In the genomic region with DNA sequence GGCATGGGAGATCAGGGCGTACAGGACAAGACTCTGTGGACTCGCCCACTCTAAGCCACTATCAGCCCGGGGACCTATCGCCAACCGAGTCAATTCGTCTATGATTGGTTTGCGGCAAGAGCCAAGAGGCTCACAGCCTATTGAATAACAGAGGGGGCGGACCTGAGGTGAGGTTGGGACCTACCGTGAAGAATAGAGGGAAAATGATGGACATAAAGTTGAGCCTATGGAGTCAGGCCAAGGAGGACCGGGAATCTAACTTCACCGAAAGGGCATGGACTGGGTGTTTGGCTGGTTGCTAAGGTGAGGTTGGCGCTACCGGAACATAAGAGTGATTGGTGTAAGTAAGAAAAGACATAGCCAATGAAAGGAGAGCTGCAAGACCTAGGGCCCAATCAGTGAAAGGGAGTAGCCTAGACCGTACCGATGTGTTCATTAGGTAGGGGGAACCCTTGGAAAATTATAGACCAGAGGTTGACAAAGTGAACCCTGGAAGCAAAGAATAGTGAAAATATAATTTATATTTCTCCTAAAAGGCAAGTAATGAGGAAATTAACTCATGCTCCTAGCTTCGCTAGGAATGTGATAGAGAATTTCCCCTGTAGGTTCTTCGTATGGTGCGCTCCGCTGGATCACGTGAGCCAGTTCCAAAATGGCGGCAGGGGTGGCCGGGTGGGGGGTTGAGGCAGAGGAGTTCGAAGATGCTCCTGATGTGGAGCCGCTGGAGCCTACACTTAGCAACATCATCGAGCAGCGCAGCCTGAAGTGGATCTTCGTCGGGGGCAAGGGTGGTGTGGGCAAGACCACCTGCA, we compare ENCODE assay signal across 1 cellular context.
TF ChIP-seq lines count a peak whose summit lies in the region.

A gene (plus strand): TSS at position 644 of the 812 bp plus-strand sequence. CDS start 9 bp downstream, at position 653.

TF ChIP-seq in K562, 482 proteins besides CTCF, POLR2A, EP300 and RAD21 (continued from another document and continues in another):
- TF ChIP-seq, protein P1, sequence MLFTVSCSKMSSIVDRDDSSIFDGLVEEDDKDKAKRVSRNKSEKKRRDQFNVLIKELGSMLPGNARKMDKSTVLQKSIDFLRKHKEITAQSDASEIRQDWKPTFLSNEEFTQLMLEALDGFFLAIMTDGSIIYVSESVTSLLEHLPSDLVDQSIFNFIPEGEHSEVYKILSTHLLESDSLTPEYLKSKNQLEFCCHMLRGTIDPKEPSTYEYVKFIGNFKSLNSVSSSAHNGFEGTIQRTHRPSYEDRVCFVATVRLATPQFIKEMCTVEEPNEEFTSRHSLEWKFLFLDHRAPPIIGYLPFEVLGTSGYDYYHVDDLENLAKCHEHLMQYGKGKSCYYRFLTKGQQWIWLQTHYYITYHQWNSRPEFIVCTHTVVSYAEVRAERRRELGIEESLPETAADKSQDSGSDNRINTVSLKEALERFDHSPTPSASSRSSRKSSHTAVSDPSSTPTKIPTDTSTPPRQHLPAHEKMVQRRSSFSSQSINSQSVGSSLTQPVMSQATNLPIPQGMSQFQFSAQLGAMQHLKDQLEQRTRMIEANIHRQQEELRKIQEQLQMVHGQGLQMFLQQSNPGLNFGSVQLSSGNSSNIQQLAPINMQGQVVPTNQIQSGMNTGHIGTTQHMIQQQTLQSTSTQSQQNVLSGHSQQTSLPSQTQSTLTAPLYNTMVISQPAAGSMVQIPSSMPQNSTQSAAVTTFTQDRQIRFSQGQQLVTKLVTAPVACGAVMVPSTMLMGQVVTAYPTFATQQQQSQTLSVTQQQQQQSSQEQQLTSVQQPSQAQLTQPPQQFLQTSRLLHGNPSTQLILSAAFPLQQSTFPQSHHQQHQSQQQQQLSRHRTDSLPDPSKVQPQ (CRISPR knock-in tag; IDR thresholded peaks at IDR 0.05; ENCODE audit: borderline replicate concordance) = no peak
- TF ChIP-seq HNRNPL (IDR thresholded peaks at IDR 0.05; ENCODE audit: low read depth, low read length) (no peak), RNF2 (IDR thresholded peaks at IDR 0.05) (0 out of 2 replicates have a peak, but pooled peaks have one; percentile 45), TRIM28 (IDR thresholded peaks at IDR 0.05) (peak; percentile 53; the same call in 1 of the 2 replicates), NFXL1 (CRISPR knock-in tag; IDR thresholded peaks at IDR 0.05) (no peak), TGIF2 (CRISPR knock-in tag; IDR thresholded peaks at IDR 0.05) (no peak), OTX1 (CRISPR knock-in tag; IDR thresholded peaks at IDR 0.05) (peak; percentile 70), MEF2A (IDR thresholded peaks at IDR 0.05; ENCODE audit: control insufficient read depth, low read depth, low read length) (no peak), NFIX (CRISPR knock-in tag; IDR thresholded peaks at IDR 0.05; ENCODE audit: low read depth) (no peak), TBL1XR1 (IDR thresholded peaks at IDR 0.05; ENCODE audit: low read length in 2 of 2) (no peak), ZZZ3 (IDR thresholded peaks at IDR 0.05) (no peak), MYC (IDR thresholded peaks at IDR 0.05; ENCODE audit: low read depth, low read length) (peak; percentile 49; the same call in 1 of the 2 replicates), MYC (CRISPR knock-in tag; IDR thresholded peaks at IDR 0.05; ENCODE audit: borderline replicate concordance, low read depth) (0 out of 2 replicates have a peak, but pooled peaks have one; percentile 35), CTBP1 (IDR thresholded peaks at IDR 0.05; ENCODE audit: borderline replicate concordance) (peak; percentile 19; the same call in 1 of the 2 replicates), CSDE1 (IDR thresholded peaks at IDR 0.05) (0 out of 4 replicates have a peak, but pooled peaks of 1 of the 2 experiments have one; percentile 40), NFE2L1 (tag; IDR thresholded peaks at IDR 0.05; ENCODE audit: borderline replicate concordance, low read depth) (no peak), HNRNPK (IDR thresholded peaks at IDR 0.05; ENCODE audit: low read depth, low read length, poor library complexity, severe bottlenecking) (no peak), NR3C1 (CRISPR knock-in tag; IDR thresholded peaks at IDR 0.05) (no peak), ZFP1 (CRISPR knock-in tag; IDR thresholded peaks at IDR 0.05) (no peak), TEAD4 (IDR thresholded peaks at IDR 0.05; ENCODE audit: low read length) (0 out of 2 replicates have a peak, but pooled peaks have one; percentile 43), TEAD4 (CRISPR knock-in tag; IDR thresholded peaks at IDR 0.05; ENCODE audit: borderline replicate concordance) (no peak), ZNF12 (CRISPR knock-in tag; IDR thresholded peaks at IDR 0.05) (no peak), KAT8 (IDR thresholded peaks at IDR 0.05; ENCODE audit: low read depth) (peak; percentile 75; the same call in 1 of the 2 replicates), ZSCAN32 (CRISPR knock-in tag; IDR thresholded peaks at IDR 0.05) (no peak), RBM22 (IDR thresholded peaks at IDR 0.05; ENCODE audit: low read depth, low read length, poor library complexity, severe bottlenecking) (no peak), HLTF (IDR thresholded peaks at IDR 0.05) (no peak), SUPT5H (IDR thresholded peaks at IDR 0.05) (peak; percentile 85), TCFL5 (CRISPR knock-in tag; conservative IDR thresholded peaks at IDR 0.05) (0 out of 2 replicates have a peak, but pooled peaks have one; percentile 18)
- TF ChIP-seq, protein P2, sequence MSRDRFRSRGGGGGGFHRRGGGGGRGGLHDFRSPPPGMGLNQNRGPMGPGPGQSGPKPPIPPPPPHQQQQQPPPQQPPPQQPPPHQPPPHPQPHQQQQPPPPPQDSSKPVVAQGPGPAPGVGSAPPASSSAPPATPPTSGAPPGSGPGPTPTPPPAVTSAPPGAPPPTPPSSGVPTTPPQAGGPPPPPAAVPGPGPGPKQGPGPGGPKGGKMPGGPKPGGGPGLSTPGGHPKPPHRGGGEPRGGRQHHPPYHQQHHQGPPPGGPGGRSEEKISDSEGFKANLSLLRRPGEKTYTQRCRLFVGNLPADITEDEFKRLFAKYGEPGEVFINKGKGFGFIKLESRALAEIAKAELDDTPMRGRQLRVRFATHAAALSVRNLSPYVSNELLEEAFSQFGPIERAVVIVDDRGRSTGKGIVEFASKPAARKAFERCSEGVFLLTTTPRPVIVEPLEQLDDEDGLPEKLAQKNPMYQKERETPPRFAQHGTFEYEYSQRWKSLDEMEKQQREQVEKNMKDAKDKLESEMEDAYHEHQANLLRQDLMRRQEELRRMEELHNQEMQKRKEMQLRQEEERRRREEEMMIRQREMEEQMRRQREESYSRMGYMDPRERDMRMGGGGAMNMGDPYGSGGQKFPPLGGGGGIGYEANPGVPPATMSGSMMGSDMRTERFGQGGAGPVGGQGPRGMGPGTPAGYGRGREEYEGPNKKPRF (IDR thresholded peaks at IDR 0.05; ENCODE audit: low read depth, low read length) = no peak
- TF ChIP-seq, protein P3, sequence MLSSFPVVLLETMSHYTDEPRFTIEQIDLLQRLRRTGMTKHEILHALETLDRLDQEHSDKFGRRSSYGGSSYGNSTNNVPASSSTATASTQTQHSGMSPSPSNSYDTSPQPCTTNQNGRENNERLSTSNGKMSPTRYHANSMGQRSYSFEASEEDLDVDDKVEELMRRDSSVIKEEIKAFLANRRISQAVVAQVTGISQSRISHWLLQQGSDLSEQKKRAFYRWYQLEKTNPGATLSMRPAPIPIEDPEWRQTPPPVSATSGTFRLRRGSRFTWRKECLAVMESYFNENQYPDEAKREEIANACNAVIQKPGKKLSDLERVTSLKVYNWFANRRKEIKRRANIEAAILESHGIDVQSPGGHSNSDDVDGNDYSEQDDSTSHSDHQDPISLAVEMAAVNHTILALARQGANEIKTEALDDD (IDR thresholded peaks at IDR 0.05) = no peak
- TF ChIP-seq, protein P4, sequence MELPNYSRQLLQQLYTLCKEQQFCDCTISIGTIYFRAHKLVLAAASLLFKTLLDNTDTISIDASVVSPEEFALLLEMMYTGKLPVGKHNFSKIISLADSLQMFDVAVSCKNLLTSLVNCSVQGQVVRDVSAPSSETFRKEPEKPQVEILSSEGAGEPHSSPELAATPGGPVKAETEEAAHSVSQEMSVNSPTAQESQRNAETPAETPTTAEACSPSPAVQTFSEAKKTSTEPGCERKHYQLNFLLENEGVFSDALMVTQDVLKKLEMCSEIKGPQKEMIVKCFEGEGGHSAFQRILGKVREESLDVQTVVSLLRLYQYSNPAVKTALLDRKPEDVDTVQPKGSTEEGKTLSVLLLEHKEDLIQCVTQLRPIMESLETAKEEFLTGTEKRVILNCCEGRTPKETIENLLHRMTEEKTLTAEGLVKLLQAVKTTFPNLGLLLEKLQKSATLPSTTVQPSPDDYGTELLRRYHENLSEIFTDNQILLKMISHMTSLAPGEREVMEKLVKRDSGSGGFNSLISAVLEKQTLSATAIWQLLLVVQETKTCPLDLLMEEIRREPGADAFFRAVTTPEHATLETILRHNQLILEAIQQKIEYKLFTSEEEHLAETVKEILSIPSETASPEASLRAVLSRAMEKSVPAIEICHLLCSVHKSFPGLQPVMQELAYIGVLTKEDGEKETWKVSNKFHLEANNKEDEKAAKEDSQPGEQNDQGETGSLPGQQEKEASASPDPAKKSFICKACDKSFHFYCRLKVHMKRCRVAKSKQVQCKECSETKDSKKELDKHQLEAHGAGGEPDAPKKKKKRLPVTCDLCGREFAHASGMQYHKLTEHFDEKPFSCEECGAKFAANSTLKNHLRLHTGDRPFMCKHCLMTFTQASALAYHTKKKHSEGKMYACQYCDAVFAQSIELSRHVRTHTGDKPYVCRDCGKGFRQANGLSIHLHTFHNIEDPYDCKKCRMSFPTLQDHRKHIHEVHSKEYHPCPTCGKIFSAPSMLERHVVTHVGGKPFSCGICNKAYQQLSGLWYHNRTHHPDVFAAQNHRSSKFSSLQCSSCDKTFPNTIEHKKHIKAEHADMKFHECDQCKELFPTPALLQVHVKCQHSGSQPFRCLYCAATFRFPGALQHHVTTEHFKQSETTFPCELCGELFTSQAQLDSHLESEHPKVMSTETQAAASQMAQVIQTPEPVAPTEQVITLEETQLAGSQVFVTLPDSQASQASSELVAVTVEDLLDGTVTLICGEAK (IDR thresholded peaks at IDR 0.05) = peak; percentile 67
- TF ChIP-seq, protein P4 (CRISPR knock-in tag; IDR thresholded peaks at IDR 0.05) = no peak
- TF ChIP-seq, protein P5, sequence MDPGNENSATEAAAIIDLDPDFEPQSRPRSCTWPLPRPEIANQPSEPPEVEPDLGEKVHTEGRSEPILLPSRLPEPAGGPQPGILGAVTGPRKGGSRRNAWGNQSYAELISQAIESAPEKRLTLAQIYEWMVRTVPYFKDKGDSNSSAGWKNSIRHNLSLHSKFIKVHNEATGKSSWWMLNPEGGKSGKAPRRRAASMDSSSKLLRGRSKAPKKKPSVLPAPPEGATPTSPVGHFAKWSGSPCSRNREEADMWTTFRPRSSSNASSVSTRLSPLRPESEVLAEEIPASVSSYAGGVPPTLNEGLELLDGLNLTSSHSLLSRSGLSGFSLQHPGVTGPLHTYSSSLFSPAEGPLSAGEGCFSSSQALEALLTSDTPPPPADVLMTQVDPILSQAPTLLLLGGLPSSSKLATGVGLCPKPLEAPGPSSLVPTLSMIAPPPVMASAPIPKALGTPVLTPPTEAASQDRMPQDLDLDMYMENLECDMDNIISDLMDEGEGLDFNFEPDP (CRISPR knock-in tag; IDR thresholded peaks at IDR 0.05) = no peak
- TF ChIP-seq, protein P6, sequence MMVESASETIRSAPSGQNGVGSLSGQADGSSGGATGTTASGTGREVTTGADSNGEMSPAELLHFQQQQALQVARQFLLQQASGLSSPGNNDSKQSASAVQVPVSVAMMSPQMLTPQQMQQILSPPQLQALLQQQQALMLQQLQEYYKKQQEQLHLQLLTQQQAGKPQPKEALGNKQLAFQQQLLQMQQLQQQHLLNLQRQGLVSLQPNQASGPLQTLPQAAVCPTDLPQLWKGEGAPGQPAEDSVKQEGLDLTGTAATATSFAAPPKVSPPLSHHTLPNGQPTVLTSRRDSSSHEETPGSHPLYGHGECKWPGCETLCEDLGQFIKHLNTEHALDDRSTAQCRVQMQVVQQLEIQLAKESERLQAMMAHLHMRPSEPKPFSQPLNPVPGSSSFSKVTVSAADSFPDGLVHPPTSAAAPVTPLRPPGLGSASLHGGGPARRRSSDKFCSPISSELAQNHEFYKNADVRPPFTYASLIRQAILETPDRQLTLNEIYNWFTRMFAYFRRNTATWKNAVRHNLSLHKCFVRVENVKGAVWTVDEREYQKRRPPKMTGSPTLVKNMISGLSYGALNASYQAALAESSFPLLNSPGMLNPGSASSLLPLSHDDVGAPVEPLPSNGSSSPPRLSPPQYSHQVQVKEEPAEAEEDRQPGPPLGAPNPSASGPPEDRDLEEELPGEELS (CRISPR knock-in tag; IDR thresholded peaks at IDR 0.05; ENCODE audit: borderline replicate concordance) = no peak
- TF ChIP-seq, protein P7, sequence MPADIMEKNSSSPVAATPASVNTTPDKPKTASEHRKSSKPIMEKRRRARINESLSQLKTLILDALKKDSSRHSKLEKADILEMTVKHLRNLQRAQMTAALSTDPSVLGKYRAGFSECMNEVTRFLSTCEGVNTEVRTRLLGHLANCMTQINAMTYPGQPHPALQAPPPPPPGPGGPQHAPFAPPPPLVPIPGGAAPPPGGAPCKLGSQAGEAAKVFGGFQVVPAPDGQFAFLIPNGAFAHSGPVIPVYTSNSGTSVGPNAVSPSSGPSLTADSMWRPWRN (IDR thresholded peaks at IDR 0.05; ENCODE audit: low read depth) = no peak
